Comparison of ENCODE assay signal across 8 cellular contexts in genomic region chr2:174341301-174341994, GRCh38. TPM values are rescaled to one million over a fixed set of nuclear protein-coding genes. Genes with fewer than 3 reads are reported as not detected.
A peak's percentile ranks its signal among the peaks of the same experiment; 100 is the strongest.
DNase-seq lines count a peak whose midpoint lies in the region; ATAC-seq and TF ChIP-seq lines count a peak whose summit lies in the region.

No MANE protein-coding gene starts in this region.

- peaks cover 34% of the 10 kb centered on the region for H3K4me1 Mint-ChIP-seq in central memory CD8-positive, alpha-beta T cell

- H3K36me3 Mint-ChIP-seq in central memory CD8-positive, alpha-beta T cell (ENCODE audit: insufficient read depth): peaks cover 29% of the 10 kb centered on the region

- peak; percentile 98 for TF ChIP-seq CTCF in kidney epithelial cell (IDR thresholded peaks at IDR 0.05; ENCODE audit: insufficient read depth, low read length, poor library complexity, severe bottlenecking)

- DNase-seq in G401 (ENCODE audit: low spot score): peak; percentile 72
- DNase-seq in NCI-H2171 (lab: John Stamatoyannopoulos, UW): peak; percentile 66
- peak; percentile 86 to 90 for DNase-seq in central memory CD8-positive, alpha-beta T cell (ENCODE audit: low spot score in 2 of 2)
- DNase-seq in kidney epithelial cell (ENCODE audit: low read depth): peak; percentile 32
- DNase-seq in stimulated activated CD4-positive, alpha-beta T cell treated with anti-CD3 and anti-CD28 coated beads, Interleukin-2, amount 100 ng/mL, for 24 hours: peak; percentile 90 to 91
- no peak for DNase-seq in cerebellar nuclear complex (lab: John Stamatoyannopoulos, UW)

- no peaks in the 10 kb centered on the region for H3K36me3 ChIP-seq in kidney epithelial cell (ENCODE audit: control insufficient read depth, insufficient read depth, low read length)

- in situ Hi-C loops in G401 (cut with HindIII; ENCODE audit: low sequenced_read_pairs): no loop called here

- no peak overlapping the region for H3K4me3 ChIP-seq in kidney epithelial cell (ENCODE audit: low read depth, low read length)

- peak overlapping the region; percentile 85 for H3K27ac Mint-ChIP-seq in central memory CD8-positive, alpha-beta T cell (ENCODE audit: low read depth)

- peak overlapping the region; percentile 71 for H3K4me3 Mint-ChIP-seq in central memory CD8-positive, alpha-beta T cell

- H3K27me3 Mint-ChIP-seq in central memory CD8-positive, alpha-beta T cell: peaks cover 76% of the 10 kb centered on the region

- peak; percentile 62 for ATAC-seq in HG02588 (IDR thresholded peaks at IDR 0.05; ENCODE audit: unreplicated experiment)
- peak; percentile 72 to 75 for ATAC-seq in activated CD4-positive, CD25-positive, alpha-beta regulatory T cell treated with anti-CD3 and anti-CD28 coated beads, Interleukin-2, amount 50 U/mL, for 24 hours
- ATAC-seq in central memory CD8-positive, alpha-beta T cell (replicated peaks; ENCODE audit: extremely low read depth, poor library complexity, severe bottlenecking): peak; percentile 67

- H3K27me3 ChIP-seq in kidney epithelial cell (ENCODE audit: control insufficient read depth, insufficient read depth, low read length): peaks cover 71% of the 10 kb centered on the region

- H3K9me3 Mint-ChIP-seq in central memory CD8-positive, alpha-beta T cell: no peaks in the 10 kb centered on the region

RNA-seq across cellular contexts. Expression of gene SP9, which starts 6.7 kb away (rescaled TPM):
- not detected in 2 replicates for total RNA-seq in G401 (2014; rRNA removed; shearing (Covaris generic))
- total RNA-seq in kidney epithelial cell: not detected in 2 replicates

RNA-seq across cellular contexts. Expression of gene SCRN3, which starts 54.1 kb away (rescaled TPM):
- total RNA-seq in G401 (2014; rRNA removed; shearing (Covaris generic)): 7.4 and 11.4 TPM in 2 replicates
- 20.6 and 23.9 TPM in 2 replicates for total RNA-seq in kidney epithelial cell

Comparison
In these comparisons a context has a peak if more than half of its experiments do, and no peak if none do; other contexts are left out.
1. DNase-seq: peak in G401 (single experiment), NCI-H2171 (single experiment), central memory CD8-positive, alpha-beta T cell (2 of 2), kidney epithelial cell (single experiment) and stimulated activated CD4-positive, alpha-beta T cell treated with anti-CD3 and anti-CD28 coated beads, Interleukin-2, amount 100 ng/mL, for 24 hours (2 of 2); none in cerebellar nuclear complex (0 of 2).
2. Peak in every context shown above with its lines, with median percentiles within 50 percentile points of each other: ATAC-seq.